Comparison of ENCODE assay signal across 13 cellular contexts in genomic region chr3:98565237-98565643, GRCh38. TPM values are rescaled to one million over a fixed set of nuclear protein-coding genes. Genes with fewer than 3 reads are reported as not detected.
DNase-seq lines count a peak whose midpoint lies in the region; ATAC-seq and TF ChIP-seq lines count a peak whose summit lies in the region.
"Had no signal": no experiment of that assay in that cellular context is flagged by ENCODE, and none has a peak within 500 bp of the region (broad histone marks: within the 10 kb centered on the region; RNA-seq: fewer than 3 reads in every experiment).

No MANE protein-coding gene starts in this region.

- TF ChIP-seq CTCF in spleen (IDR thresholded peaks at IDR 0.05 in 8 of 11, conservative IDR thresholded peaks at IDR 0.05 in 3 of 11) (no peak), GM13977 (IDR thresholded peaks at IDR 0.05; ENCODE audit: extremely low read depth, insufficient read depth, missing control alignments) (no peak)

- peak; percentile 21 for ATAC-seq in activated CD8-positive, alpha-beta memory T cell treated with anti-CD3 and anti-CD28 coated beads, Interleukin-2, amount 10 ng/mL, durations not matched to agents 7 days and 5 days
- peak; percentile 20 for ATAC-seq in HG02852 (IDR thresholded peaks at IDR 0.05; ENCODE audit: unreplicated experiment)
- peak; percentile 13 for ATAC-seq in activated CD8-positive, alpha-beta T cell treated with anti-CD3 and anti-CD28 coated beads, Interleukin-2, amount 10 ng/mL, durations not matched to agents 7 days and 5 days
- no peak for ATAC-seq in HG02759 (IDR thresholded peaks at IDR 0.05; ENCODE audit: unreplicated experiment)

- POLR2A ChIA-PET in activated CD8-positive, alpha-beta T cell treated with anti-CD3 and anti-CD28 coated beads, Interleukin-2, amount 10 ng/mL, durations not matched to agents 7 days and 5 days (lab: Charles Lee), result interaction anchor here (1.3 to 7.1 kb wide), 10 partner anchors 11 to 53 kb away, joined by 3 to 114 read pairs (median 8); partner anchors contain the start of genes CLDND1, CPOX and GPR15

- H3K4me3 Mint-ChIP-seq in activated CD8-positive, alpha-beta memory T cell treated with anti-CD3 and anti-CD28 coated beads, Interleukin-2, amount 10 ng/mL, durations not matched to agents 7 days and 5 days, result peak overlapping the region; percentile 36
- peak overlapping the region; percentile 42 for H3K4me3 Mint-ChIP-seq in activated CD8-positive, alpha-beta T cell treated with anti-CD3 and anti-CD28 coated beads, Interleukin-2, amount 10 ng/mL, durations not matched to agents 7 days and 5 days
- H3K4me3 Mint-ChIP-seq: nephron, type B pancreatic cell had no signal

- peak overlapping the region in 7 of 8 donors; percentile 14 to 81 (median 46) for H3K27ac ChIP-seq in spleen
- H3K27ac ChIP-seq: RWPE1 had no signal

- H3K4me1 ChIP-seq in spleen, result peaks cover 0 to 47% (median 19%) of the 10 kb centered on the region in 6 donors

- TF ChIP-seq POLR2A in spleen (IDR thresholded peaks at IDR 0.05), result no peak

- in situ Hi-C loops in GM13977 (cut with MboI; ENCODE audit: low pct_unique_long_range_greater_than_20kb, low sequenced_read_pairs, unreplicated experiment), result no loop called here

- H3K27me3 ChIP-seq in spleen (replicated peaks in 1 of 7), result no peaks in the 10 kb centered on the region
- H3K27me3 ChIP-seq: MG63 had no signal

- peaks cover 4% of the 10 kb centered on the region for H3K9me3 Mint-ChIP-seq in activated CD8-positive, alpha-beta memory T cell treated with anti-CD3 and anti-CD28 coated beads, Interleukin-2, amount 10 ng/mL, durations not matched to agents 7 days and 5 days (ENCODE audit: low read depth)
- peaks cover 6% of the 10 kb centered on the region for H3K9me3 Mint-ChIP-seq in activated CD8-positive, alpha-beta T cell treated with anti-CD3 and anti-CD28 coated beads, Interleukin-2, amount 10 ng/mL, durations not matched to agents 7 days and 5 days (ENCODE audit: insufficient read depth)
- H3K9me3 Mint-ChIP-seq: nephron, type B pancreatic cell had no signal

- H3K36me3 ChIP-seq in spleen, result no peaks in the 10 kb centered on the region
- H3K36me3 ChIP-seq: MG63 had no signal

- H3K4me1 Mint-ChIP-seq in activated CD8-positive, alpha-beta memory T cell treated with anti-CD3 and anti-CD28 coated beads, Interleukin-2, amount 10 ng/mL, durations not matched to agents 7 days and 5 days, result peaks cover 83% of the 10 kb centered on the region
- H3K4me1 Mint-ChIP-seq in activated CD8-positive, alpha-beta T cell treated with anti-CD3 and anti-CD28 coated beads, Interleukin-2, amount 10 ng/mL, durations not matched to agents 7 days and 5 days (ENCODE audit: low read depth), result peaks cover 87% of the 10 kb centered on the region
- H3K4me1 Mint-ChIP-seq: nephron had no signal

- H3K27me3 Mint-ChIP-seq in activated CD8-positive, alpha-beta memory T cell treated with anti-CD3 and anti-CD28 coated beads, Interleukin-2, amount 10 ng/mL, durations not matched to agents 7 days and 5 days, result no peaks in the 10 kb centered on the region
- no peaks in the 10 kb centered on the region for H3K27me3 Mint-ChIP-seq in activated CD8-positive, alpha-beta T cell treated with anti-CD3 and anti-CD28 coated beads, Interleukin-2, amount 10 ng/mL, durations not matched to agents 7 days and 5 days (ENCODE audit: low read depth)
- H3K27me3 Mint-ChIP-seq: type B pancreatic cell had no signal

- intact Hi-C loops in spleen (cut with DNase I; ENCODE audit: low total_unique reads), result no loop called here

- CTCF ChIA-PET in activated CD8-positive, alpha-beta memory T cell treated with anti-CD3 and anti-CD28 coated beads, Interleukin-2, amount 10 ng/mL, durations not matched to agents 7 days and 5 days (lab: Charles Lee), result interaction anchor here (0.6 to 2.5 kb wide), 11 partner anchors 8 to 235 kb away, joined by 3 to 6 read pairs (median 3); partner anchors contain the start of gene CPOX
- CTCF ChIA-PET in activated CD8-positive, alpha-beta T cell treated with anti-CD3 and anti-CD28 coated beads, Interleukin-2, amount 10 ng/mL, durations not matched to agents 7 days and 5 days (lab: Charles Lee), result interaction anchor here (0.9 to 3.0 kb wide), 8 partner anchors 7 to 35 kb away, joined by 3 to 11 read pairs (median 8); no protein-coding TSS in a partner anchor

- H3K27ac Mint-ChIP-seq in activated CD8-positive, alpha-beta memory T cell treated with anti-CD3 and anti-CD28 coated beads, Interleukin-2, amount 10 ng/mL, durations not matched to agents 7 days and 5 days, result peak overlapping the region; percentile 83
- H3K27ac Mint-ChIP-seq in activated CD8-positive, alpha-beta T cell treated with anti-CD3 and anti-CD28 coated beads, Interleukin-2, amount 10 ng/mL, durations not matched to agents 7 days and 5 days, result peak overlapping the region; percentile 82
- H3K27ac Mint-ChIP-seq: nephron, type B pancreatic cell had no signal

- peaks cover 23% of the 10 kb centered on the region for H3K36me3 Mint-ChIP-seq in activated CD8-positive, alpha-beta memory T cell treated with anti-CD3 and anti-CD28 coated beads, Interleukin-2, amount 10 ng/mL, durations not matched to agents 7 days and 5 days
- H3K36me3 Mint-ChIP-seq in activated CD8-positive, alpha-beta T cell treated with anti-CD3 and anti-CD28 coated beads, Interleukin-2, amount 10 ng/mL, durations not matched to agents 7 days and 5 days (ENCODE audit: low read depth), result peaks cover 30% of the 10 kb centered on the region
- H3K36me3 Mint-ChIP-seq: type B pancreatic cell had no signal

- H3K9me3 ChIP-seq in spleen, result no peaks in the 10 kb centered on the region
- H3K9me3 ChIP-seq: MG63 had no signal

- H3K4me3 ChIP-seq in spleen, result no peak overlapping the region
- H3K4me3 ChIP-seq: MG63 had no signal

- no peak for DNase-seq in activated CD8-positive, alpha-beta memory T cell treated with anti-CD3 and anti-CD28 coated beads, Interleukin-2, amount 10 ng/mL, durations not matched to agents 7 days and 5 days
- DNase-seq in activated CD8-positive, alpha-beta memory T cell treated with anti-CD3 and anti-CD28 coated beads, Interleukin-2, amount 50 U/mL, for 48 hours, result no peak
- DNase-seq in activated CD8-positive, alpha-beta T cell treated with anti-CD3 and anti-CD28 coated beads, Interleukin-2, amount 10 ng/mL, durations not matched to agents 7 days and 5 days, result no peak
- DNase-seq in spleen, result no peak
- no peak for DNase-seq in GM13977 (ENCODE audit: low spot score)
- DNase-seq in midbrain (lab: John Stamatoyannopoulos, UW), result no peak
- DNase-seq: MG63 had no signal

- 47 to 79% (median 53%) methylated on average over 3 of the region's 3 CpGs for WGBS in spleen, 5 donors

RNA-seq across cellular contexts. Expression of gene CPOX, which starts 28.2 kb away (rescaled TPM):
- 10 to 100 TPM; 71.6 to 88.5 TPM for total RNA-seq in activated CD8-positive, alpha-beta memory T cell treated with anti-CD3 and anti-CD28 coated beads, Interleukin-2, amount 10 ng/mL, durations not matched to agents 7 days and 5 days
- total RNA-seq in activated CD8-positive, alpha-beta T cell treated with anti-CD3 and anti-CD28 coated beads, Interleukin-2, amount 10 ng/mL, durations not matched to agents 7 days and 5 days, result 10 to 100 TPM; 63.8 to 65.3 TPM
- 10 to 100 TPM; 14.5 to 26.0 (median 18.8) TPM for total RNA-seq in spleen
- 10 to 100 TPM in 2 of 3 donors, 1 to 10 TPM in 1; 9.8 to 14.8 (median 14.0) TPM for polyA plus RNA-seq in spleen

RNA-seq across cellular contexts. Expression of gene GPR15, which starts 33.5 kb away (rescaled TPM):
- 100 to 1,000 TPM; 107 to 182 TPM for total RNA-seq in activated CD8-positive, alpha-beta memory T cell treated with anti-CD3 and anti-CD28 coated beads, Interleukin-2, amount 10 ng/mL, durations not matched to agents 7 days and 5 days
- total RNA-seq in activated CD8-positive, alpha-beta T cell treated with anti-CD3 and anti-CD28 coated beads, Interleukin-2, amount 10 ng/mL, durations not matched to agents 7 days and 5 days, result 10 to 100 TPM; 18.9 to 19.7 TPM
- total RNA-seq in spleen, result 10 to 100 TPM in 1 of 7 donors, 1 to 10 TPM in 5, not detected in 1; 1.8 to 11.9 (median 5.6) TPM
- polyA plus RNA-seq in spleen, result under 1 TPM; 0.30 to 0.86 (median 0.49) TPM
- polyA plus RNA-seq: AG04450 had no signal

RNA-seq across cellular contexts. Expression of gene CLDND1, which starts 42.5 kb away (rescaled TPM):
- 100 to 1,000 TPM; 514 to 528 TPM for total RNA-seq in activated CD8-positive, alpha-beta memory T cell treated with anti-CD3 and anti-CD28 coated beads, Interleukin-2, amount 10 ng/mL, durations not matched to agents 7 days and 5 days
- 100 to 1,000 TPM; 410 to 414 TPM for total RNA-seq in activated CD8-positive, alpha-beta T cell treated with anti-CD3 and anti-CD28 coated beads, Interleukin-2, amount 10 ng/mL, durations not matched to agents 7 days and 5 days
- 100 to 1,000 TPM in 5 of 7 donors, 10 to 100 TPM in 2; 84.0 to 174 (median 114) TPM for total RNA-seq in spleen
- polyA plus RNA-seq in spleen, result 10 to 100 TPM; 26.1 to 30.7 (median 28.2) TPM

Comparison
In these comparisons a context has a peak if more than half of its experiments do, and no peak if none do; other contexts are left out.
1. RNA of gene GPR15, which starts 33.5 kb away (total RNA-seq): 107 to 182 TPM in activated CD8-positive, alpha-beta memory T cell treated with anti-CD3 and anti-CD28 coated beads, Interleukin-2, amount 10 ng/mL, durations not matched to agents 7 days and 5 days; 18.9 to 19.7 TPM in activated CD8-positive, alpha-beta T cell treated with anti-CD3 and anti-CD28 coated beads, Interleukin-2, amount 10 ng/mL, durations not matched to agents 7 days and 5 days and 1.8 to 11.9 TPM in spleen; every median in the first group is over 4 times any median in the second.